In genomic region chr15:51405646-51406194, GRCh38 we compare ENCODE assay signal across 19 cellular contexts.
DNase-seq lines count a peak whose midpoint lies in the region; ATAC-seq and TF ChIP-seq lines count a peak whose summit lies in the region.
"Had no signal": no experiment of that assay in that cellular context is flagged by ENCODE, and none has a peak within 500 bp of the region (broad histone marks: within the 10 kb centered on the region; RNA-seq: fewer than 3 reads in every experiment).

No MANE protein-coding gene starts in this region.

- H2AFZ ChIP-seq in PC-3 (ENCODE audit: low read length), result peak overlapping the region; percentile 4; the same call in 1 of the 2 replicates

- DNase-seq in PC-3 (no peak), caudate nucleus (lab: John Stamatoyannopoulos, UW) (peak in 2 of 61 donors; percentile 6 to 23), iris pigment epithelial cell (ENCODE audit: low read depth) (peak; percentile 6), HuH-7.5 (ENCODE audit: low spot score) (no peak), NCI-H1436 treated with DMSO at 0.1 percent for 48 hours (lab: John Stamatoyannopoulos, UW) (no peak)
- DNase-seq: BE2C; Calu3; CD4-positive, alpha-beta T cell; GOT3; Karpas-422; MG63; NCI-H1092; NCI-H2081 treated with DMSO at 0.1 percent for 48 hours; NCI-H510A treated with DMSO at 0.1 percent for 48 hours; SHP77 had no signal

- H3K4me2 ChIP-seq in PC-3 (ENCODE audit: low read length), result peak overlapping the region; percentile 46; the same call in 1 of the 2 replicates

- ATAC-seq in PC-3 (no peak), HG02870 (IDR thresholded peaks at IDR 0.05; ENCODE audit: unreplicated experiment) (no peak), GM18867 (IDR thresholded peaks at IDR 0.05; ENCODE audit: unreplicated experiment) (no peak)
- ATAC-seq: HepG2 had no signal

- intact Hi-C loops in PC-3 (cut with micrococcal nuclease), result no loop called here

- H3K9me2 ChIP-seq in PC-3 (replicated peaks; ENCODE audit: low read length), result no peaks in the 10 kb centered on the region

- H3K27ac ChIP-seq in PC-3 (ENCODE audit: low read length) (no peak overlapping the region), caudate nucleus (ENCODE audit: low read depth, low read length) (peak overlapping the region; percentile 21), stomach smooth muscle (ENCODE audit: low read length) (peak overlapping the region; percentile 78)

- POLR2A ChIA-PET in PC-3 (lab: Charles Lee; ENCODE audit: unreplicated experiment), result no interaction called here

- peaks cover 28% of the 10 kb centered on the region for H3K4me1 ChIP-seq in PC-3 (ENCODE audit: insufficient read depth, low read length)
- peaks cover 9% of the 10 kb centered on the region for H3K4me1 ChIP-seq in stomach smooth muscle (ENCODE audit: control insufficient read depth, insufficient read depth, low read length)

- CTCF ChIA-PET in PC-3 (lab: Charles Lee), result no interaction called here

- H3K36me3 ChIP-seq in PC-3 (ENCODE audit: low read depth, low read length) (no peaks in the 10 kb centered on the region), stomach smooth muscle (ENCODE audit: control insufficient read depth in 2 of 2, insufficient read depth in 2 of 2, low read length in 2 of 2) (no peaks in the 10 kb centered on the region)
- H3K36me3 ChIP-seq: BE2C, MG63 had no signal

- H3K79me2 ChIP-seq in PC-3 (ENCODE audit: low read length), result no peaks in the 10 kb centered on the region

- H3K9ac ChIP-seq in PC-3 (ENCODE audit: low read length) (no peak overlapping the region), stomach smooth muscle (ENCODE audit: low read length in 2 of 2) (peak overlapping the region in 1 of 2 donors; percentile 58)

- no peaks in the 10 kb centered on the region for H3F3A ChIP-seq in PC-3 (ENCODE audit: low read length, unreplicated experiment)

- BruUV-seq in PC-3 (replicated peaks; lab: Mats Ljungman, UMichigan), result no TSS peak

- H3K9me3 ChIP-seq in PC-3 (ENCODE audit: low read length) (no peaks in the 10 kb centered on the region), stomach smooth muscle (ENCODE audit: control insufficient read depth in 2 of 2, low read length in 2 of 2) (no peaks in the 10 kb centered on the region)
- H3K9me3 ChIP-seq: BE2C, MG63 had no signal

- TF ChIP-seq CTCF in PC-3 (conservative IDR thresholded peaks at IDR 0.05; ENCODE audit: low read depth, low read length), result no peak

- no peaks in the 10 kb centered on the region for H3K27me3 ChIP-seq in PC-3 (ENCODE audit: low read length)
- H3K27me3 ChIP-seq in stomach smooth muscle (ENCODE audit: control insufficient read depth in 1 of 2, insufficient read depth in 2 of 2, low read length in 2 of 2), result no peaks in the 10 kb centered on the region
- H3K27me3 ChIP-seq: BE2C had no signal

- no peak overlapping the region for H3K4me3 ChIP-seq in PC-3 (ENCODE audit: low read length)
- peak overlapping the region in 1 of 2 donors; percentile 40 for H3K4me3 ChIP-seq in stomach smooth muscle (ENCODE audit: low read length in 2 of 2)
- H3K4me3 ChIP-seq: MG63 had no signal

- H4K20me1 ChIP-seq in PC-3 (ENCODE audit: low read length), result no peaks in the 10 kb centered on the region
